17 cellular contexts compared by ENCODE assay signal in the genomic region with DNA sequence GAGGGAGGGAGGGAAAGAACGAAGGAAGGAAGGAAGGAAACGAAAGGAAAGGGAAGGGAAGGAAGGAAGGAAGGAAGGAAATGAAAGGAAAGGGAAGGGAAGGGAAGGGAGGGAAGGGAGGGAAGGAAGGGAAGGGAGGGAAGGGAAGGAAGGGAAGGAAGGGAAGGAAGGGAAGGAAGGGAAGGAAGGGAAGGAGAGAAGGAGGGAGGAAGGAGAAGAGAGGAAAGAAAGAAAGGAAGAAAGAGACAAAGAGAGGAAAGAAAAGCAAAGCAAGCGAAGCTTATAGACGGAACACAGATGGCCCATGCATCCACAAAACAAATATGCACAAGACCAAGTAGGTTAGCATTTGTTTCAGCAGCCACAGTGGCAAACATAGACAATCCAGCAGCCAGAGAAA.
"Had no signal": no experiment of that assay in that cellular context is flagged by ENCODE, and none has a peak within 500 bp of the region (broad histone marks: within the 10 kb centered on the region; RNA-seq: fewer than 3 reads in every experiment).

No MANE protein-coding gene starts in this region.

- H3K4me3 Mint-ChIP-seq: naive thymus-derived CD8-positive, alpha-beta T cell; type B pancreatic cell had no signal

- H3K4me3 ChIP-seq: coronary artery, dorsolateral prefrontal cortex, hepatocyte, psoas muscle had no signal

- H2AFZ ChIP-seq: hepatocyte had no signal

- H3K27me3 Mint-ChIP-seq: type B pancreatic cell had no signal

- H3K9me3 ChIP-seq: neutrophil, psoas muscle had no signal

- H3K27ac ChIP-seq: coronary artery, dorsolateral prefrontal cortex, hepatocyte, psoas muscle had no signal

- H3K9me3 Mint-ChIP-seq: naive thymus-derived CD8-positive, alpha-beta T cell; type B pancreatic cell had no signal

- H3K36me3 Mint-ChIP-seq: type B pancreatic cell had no signal

- H3K27ac Mint-ChIP-seq: type B pancreatic cell had no signal

- H3K4me2 ChIP-seq: hepatocyte had no signal

- DNase-seq: dorsolateral prefrontal cortex; effector CD8-positive, alpha-beta T cell; foreskin melanocyte; head of caudate nucleus; kidney; left cardiac atrium; naive thymus-derived CD8-positive, alpha-beta T cell; psoas muscle; retina; stimulated activated CD4-positive, alpha-beta T cell treated with anti-CD3 and anti-CD28 coated beads, Interleukin-2, amount 100 ng/mL, for 24 hours; stimulated activated CD4-positive, alpha-beta T cell treated with anti-CD3 and anti-CD28 coated beads, Interleukin-4, amount 100 ng/mL, for 4 hours; stimulated activated naive CD4-positive, alpha-beta T cell treated with Interleukin-2 at 50 U/mL for 16 hours had no signal

- ATAC-seq: left cardiac atrium; naive thymus-derived CD8-positive, alpha-beta T cell; psoas muscle; sciatic nerve had no signal

- H3K27me3 ChIP-seq: dorsolateral prefrontal cortex, hepatocyte, neutrophil had no signal

- H3K79me2 ChIP-seq: hepatocyte had no signal

- H3K36me3 ChIP-seq: neutrophil had no signal
